Comparison of ENCODE assay signal across 24 cellular contexts in genomic region chr18:572499-573289, GRCh38. TPM values are rescaled to one million over a fixed set of nuclear protein-coding genes. Genes with fewer than 3 reads are reported as not detected.
DNase-seq lines count a peak whose midpoint lies in the region; ATAC-seq and TF ChIP-seq lines count a peak whose summit lies in the region.
"Had no signal": no experiment of that assay in that cellular context is flagged by ENCODE, and none has a peak within 500 bp of the region (broad histone marks: within the 10 kb centered on the region; RNA-seq: fewer than 3 reads in every experiment).

No MANE protein-coding gene starts in this region.

- no peaks in the 10 kb centered on the region for H3K36me3 Mint-ChIP-seq in Caco-2 (ENCODE audit: insufficient read depth, unreplicated experiment)
- H3K36me3 Mint-ChIP-seq in activated naive CD4-positive, alpha-beta T cell treated with anti-CD3 and anti-CD28 coated beads, Interleukin-2, amount 10 ng/mL, durations not matched to agents 7 days and 5 days: no peaks in the 10 kb centered on the region
- H3K36me3 Mint-ChIP-seq: CD4-positive, CD25-positive, alpha-beta regulatory T cell had no signal

- ATAC-seq in GM18870 (IDR thresholded peaks at IDR 0.05; ENCODE audit: unreplicated experiment): no peak
- ATAC-seq: PC-3 had no signal

- H3K4me3 Mint-ChIP-seq in Caco-2 (ENCODE audit: unreplicated experiment): no peak overlapping the region
- H3K4me3 Mint-ChIP-seq in activated naive CD4-positive, alpha-beta T cell treated with anti-CD3 and anti-CD28 coated beads, Interleukin-2, amount 10 ng/mL, durations not matched to agents 7 days and 5 days: no peak overlapping the region
- H3K4me3 Mint-ChIP-seq: B cell; CD4-positive, CD25-positive, alpha-beta regulatory T cell had no signal

- H3K4me3 ChIP-seq in Caco-2 (ENCODE audit: low read depth, low read length) (no peak overlapping the region), parathyroid adenoma (ENCODE audit: low read depth, low read length) (no peak overlapping the region)
- H3K4me3 ChIP-seq: GM23248 had no signal

- peak overlapping the region; percentile 52 for H2AFZ ChIP-seq in parathyroid adenoma
- H2AFZ ChIP-seq: GM23248 had no signal

- no peaks in the 10 kb centered on the region for H3K79me2 ChIP-seq in parathyroid adenoma

- no peak overlapping the region for H3K27ac ChIP-seq in parathyroid adenoma
- H3K27ac ChIP-seq: GM23248, RWPE1 had no signal

- H3K27me3 Mint-ChIP-seq in Caco-2 (ENCODE audit: insufficient read depth, unreplicated experiment): no peaks in the 10 kb centered on the region
- H3K27me3 Mint-ChIP-seq in activated naive CD4-positive, alpha-beta T cell treated with anti-CD3 and anti-CD28 coated beads, Interleukin-2, amount 10 ng/mL, durations not matched to agents 7 days and 5 days: peaks cover 13% of the 10 kb centered on the region

- TF ChIP-seq CTCF in Caco-2 (IDR thresholded peaks at IDR 0.05; ENCODE audit: insufficient read depth in 1 of 2, low read depth in 1 of 2, low read length in 1 of 2, severe bottlenecking in 1 of 2, unreplicated experiment in 1 of 2) (no peak), parathyroid adenoma (IDR thresholded peaks at IDR 0.05) (no peak)

- peak overlapping the region; percentile 90 for H3K27ac Mint-ChIP-seq in Caco-2 (ENCODE audit: unreplicated experiment)
- no peak overlapping the region for H3K27ac Mint-ChIP-seq in activated naive CD4-positive, alpha-beta T cell treated with anti-CD3 and anti-CD28 coated beads, Interleukin-2, amount 10 ng/mL, durations not matched to agents 7 days and 5 days
- H3K27ac Mint-ChIP-seq: B cell; CD4-positive, CD25-positive, alpha-beta regulatory T cell had no signal

- H3K4me1 ChIP-seq in Caco-2 (peaks cover 34% of the 10 kb centered on the region), parathyroid adenoma (peaks cover 18% of the 10 kb centered on the region)

- intact Hi-C loops in Caco-2 (cut with micrococcal nuclease; ENCODE audit: unreplicated experiment): loop anchor here (2.0 kb wide), 2 partner anchors 24 to 74 kb away; partner anchors contain the start of gene CLUL1

- no TSS peak for BruUV-seq in Caco-2 (replicated peaks; lab: Mats Ljungman, UMichigan)

- H3K4me1 Mint-ChIP-seq in Caco-2 (ENCODE audit: low read depth, unreplicated experiment): peaks cover 24% of the 10 kb centered on the region
- no peaks in the 10 kb centered on the region for H3K4me1 Mint-ChIP-seq in activated naive CD4-positive, alpha-beta T cell treated with anti-CD3 and anti-CD28 coated beads, Interleukin-2, amount 10 ng/mL, durations not matched to agents 7 days and 5 days
- H3K4me1 Mint-ChIP-seq: B cell; CD4-positive, CD25-positive, alpha-beta regulatory T cell had no signal

- DNase-seq in Caco-2 (peak in 1 of 2 experiments; percentile 36), NCI-H82 (lab: John Stamatoyannopoulos, UW) (peak; percentile 80), left kidney (ENCODE audit: low read depth, low spot score) (peak; percentile 79)
- no peak for DNase-seq in activated naive CD4-positive, alpha-beta T cell treated with anti-CD3 and anti-CD28 coated beads, Interleukin-2, amount 10 ng/mL, durations not matched to agents 7 days and 5 days
- no peak for DNase-seq in activated CD4-positive, alpha-beta T cell treated with anti-CD3 and anti-CD28 coated beads, Interleukin-2, amount 50 U/mL, for 4 hours
- DNase-seq: CD4-positive, CD25-positive, alpha-beta regulatory T cell; COR-L47; DMS153; GF-D8; GM23248; KBM-7; NCI-H1105; NCI-H1694 treated with DMSO at 0.1 percent for 48 hours; NCI-H2227 treated with DMSO at 0.1 percent for 48 hours; NCI-H510A treated with DMSO at 0.1 percent for 48 hours; NCI-H774; PC-3; SIG-M5 had no signal

- CTCF ChIA-PET in Caco-2 (lab: Charles Lee): interaction anchor here (0.5 kb wide), 1 partner anchor 24 kb away, joined by 3 read pairs; no protein-coding TSS in a partner anchor
- CTCF ChIA-PET in activated naive CD4-positive, alpha-beta T cell treated with anti-CD3 and anti-CD28 coated beads, Interleukin-2, amount 10 ng/mL, durations not matched to agents 7 days and 5 days (lab: Charles Lee): no interaction called here

- H3K4me2 ChIP-seq in parathyroid adenoma (ENCODE audit: low read length): peak overlapping the region; percentile 11

- H3K9me3 ChIP-seq in Caco-2 (no peaks in the 10 kb centered on the region), parathyroid adenoma (ENCODE audit: control insufficient read depth, low read length) (no peaks in the 10 kb centered on the region)

- H3K9me3 Mint-ChIP-seq in Caco-2 (ENCODE audit: unreplicated experiment): peaks cover 9% of the 10 kb centered on the region
- H3K9me3 Mint-ChIP-seq in activated naive CD4-positive, alpha-beta T cell treated with anti-CD3 and anti-CD28 coated beads, Interleukin-2, amount 10 ng/mL, durations not matched to agents 7 days and 5 days: no peaks in the 10 kb centered on the region
- H3K9me3 Mint-ChIP-seq: CD4-positive, CD25-positive, alpha-beta regulatory T cell had no signal

- POLR2A ChIA-PET in Caco-2 (lab: Charles Lee): no interaction called here

- H3K9ac ChIP-seq in parathyroid adenoma: no peak overlapping the region
- H3K9ac ChIP-seq: GM23248 had no signal

- no peaks in the 10 kb centered on the region for H3K27me3 ChIP-seq in Caco-2 (replicated peaks; ENCODE audit: control insufficient read depth, insufficient read depth, low read length)
- no peaks in the 10 kb centered on the region for H3K27me3 ChIP-seq in parathyroid adenoma (ENCODE audit: control insufficient read depth, insufficient read depth, low read length)

- H3K36me3 ChIP-seq in Caco-2 (ENCODE audit: control insufficient read depth, insufficient read depth, low read length) (no peaks in the 10 kb centered on the region), parathyroid adenoma (ENCODE audit: control insufficient read depth, insufficient read depth, low read length) (no peaks in the 10 kb centered on the region)

RNA-seq across cellular contexts. Expression of gene CETN1, which starts 7.5 kb away (rescaled TPM):
- total RNA-seq in Caco-2 (2022): not detected in 2 replicates
- total RNA-seq: A172; B cell; CD4-positive, CD25-positive, alpha-beta regulatory T cell; Daoy; GM23248; PC-3 had no signal

RNA-seq across cellular contexts. Expression of gene CLUL1, which starts 24.1 kb away (rescaled TPM):
- 0.41 and 0.84 TPM in 2 replicates for total RNA-seq in Caco-2 (2022)
- total RNA-seq: B cell; CD4-positive, CD25-positive, alpha-beta regulatory T cell; Daoy; GM23248; PC-3 had no signal

Comparison
In these comparisons a context has a peak if more than half of its experiments do, and no peak if none do; other contexts are left out.
1. DNase-seq: peak in NCI-H82 (single experiment) and left kidney (single experiment); none in activated naive CD4-positive, alpha-beta T cell treated with anti-CD3 and anti-CD28 coated beads, Interleukin-2, amount 10 ng/mL, durations not matched to agents 7 days and 5 days (single experiment) and activated CD4-positive, alpha-beta T cell treated with anti-CD3 and anti-CD28 coated beads, Interleukin-2, amount 50 U/mL, for 4 hours (0 of 2).